ENCODE assay signal across 9 cellular contexts in genomic region chr10:20627085-20627484, GRCh38.
"Had no signal": no experiment of that assay in that cellular context is flagged by ENCODE, and none has a peak within 500 bp of the region (broad histone marks: within the 10 kb centered on the region; RNA-seq: fewer than 3 reads in every experiment).

No MANE protein-coding gene starts in this region.

- ATAC-seq: GM23338, K562 had no signal

- DNase-seq: H9, HCEC 1CT, IMR-90 had no signal

- H3K27ac Mint-ChIP-seq: GM23338, H9 had no signal

- H3K4me3 ChIP-seq: GM23338, K562 had no signal

- H3K4me1 Mint-ChIP-seq: GM23338 had no signal

- H3K27ac ChIP-seq: HL-60 had no signal

- H3K9me3 Mint-ChIP-seq: GM23338, H9 had no signal

- FAIRE-seq: H1, H54, HTR-8/SVneo, K562 had no signal

- H3K4me3 Mint-ChIP-seq: GM23338, H9 had no signal
